Comparison of ENCODE assay signal across 28 cellular contexts in the genomic region with DNA sequence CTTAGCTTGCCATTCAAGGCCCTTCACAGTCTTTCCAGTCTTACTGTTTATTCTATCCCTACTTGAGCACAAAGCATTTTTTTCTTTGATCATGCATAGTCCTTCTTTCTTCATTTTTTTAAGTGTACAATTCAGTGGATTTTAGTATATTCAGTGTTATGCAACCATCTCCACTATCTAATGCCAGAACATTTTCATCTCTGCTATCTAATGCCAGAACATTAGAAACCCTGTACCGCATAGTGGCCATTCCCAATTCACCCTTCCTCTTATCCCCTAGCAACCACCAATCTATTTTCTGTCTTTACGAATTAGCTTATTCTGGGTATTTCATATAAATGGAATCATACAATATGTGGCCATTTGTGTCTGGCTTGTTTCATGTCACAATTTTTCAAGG. TPM values are rescaled to one million over a fixed set of nuclear protein-coding genes. Genes with fewer than 3 reads are reported as not detected.
DNase-seq lines count a peak whose midpoint lies in the region; ATAC-seq, FAIRE-seq and TF ChIP-seq lines count a peak whose summit lies in the region.
"Had no signal": no experiment of that assay in that cellular context is flagged by ENCODE, and none has a peak within 500 bp of the region (broad histone marks: within the 10 kb centered on the region; RNA-seq: fewer than 3 reads in every experiment).

No MANE protein-coding gene starts in this region.

- H2AFZ ChIP-seq in HepG2 (ENCODE audit: low read length) (no peak overlapping the region), neural progenitor cell (replicated peaks) (no peak overlapping the region)
- H2AFZ ChIP-seq: PC-9 had no signal

- H3K27ac ChIP-seq in right lobe of liver (peak overlapping the region in 1 of 3 donors; percentile 43), HepG2 (ENCODE audit: extremely low read length, insufficient read depth, low read length) (no peak overlapping the region), body of pancreas (peak overlapping the region; percentile 9 to 53 (median 18)), neural progenitor cell (no peak overlapping the region)
- H3K27ac ChIP-seq: BLaER1, KMS-11, PC-9, RWPE1 had no signal

- BruUV-seq in HepG2 (replicated peaks; lab: Mats Ljungman, UMichigan) = no TSS peak

- no peak for TF ChIP-seq POLR2A in right lobe of liver (IDR thresholded peaks at IDR 0.05)
- TF ChIP-seq POLR2A in HepG2 (IDR thresholded peaks at IDR 0.05; ENCODE audit: insufficient read depth in 1 of 2, low read depth in 2 of 2, low read length in 2 of 2) = no peak
- TF ChIP-seq POLR2A in body of pancreas (IDR thresholded peaks at IDR 0.05) = no peak

- no peak for FAIRE-seq in HepG2 (lab: Jason Lieb, UNC)
- FAIRE-seq: A204.1, H54 had no signal

- peaks cover 3% of the 10 kb centered on the region for H3K27me3 Mint-ChIP-seq in neural progenitor cell (ENCODE audit: insufficient read depth, low read depth)
- H3K27me3 Mint-ChIP-seq: CD4-positive, alpha-beta T cell; IgD-negative memory B cell had no signal

- no peak overlapping the region for H3K9ac ChIP-seq in HepG2 (ENCODE audit: insufficient read depth, low read depth, low read length)
- no peak overlapping the region for H3K9ac ChIP-seq in neural progenitor cell
- H3K9ac ChIP-seq: BLaER1, KMS-11 had no signal

- H3K9me3 ChIP-seq in right lobe of liver (no peaks in the 10 kb centered on the region), HepG2 (ENCODE audit: low read length) (no peaks in the 10 kb centered on the region), body of pancreas (no peaks in the 10 kb centered on the region), neural progenitor cell (ENCODE audit: low read depth) (no peaks in the 10 kb centered on the region)
- H3K9me3 ChIP-seq: BLaER1 had no signal

- TF ChIP-seq CTCF in right lobe of liver (IDR thresholded peaks at IDR 0.05) = no peak
- no peak for TF ChIP-seq CTCF in HepG2 (CRISPR knock-in tag; IDR thresholded peaks at IDR 0.05)
- no peak for TF ChIP-seq CTCF in body of pancreas (IDR thresholded peaks at IDR 0.05)
- no peak for TF ChIP-seq CTCF in neural progenitor cell (IDR thresholded peaks at IDR 0.05)

- TF ChIP-seq EP300 in HepG2 (IDR thresholded peaks at IDR 0.05; ENCODE audit: low read depth in 2 of 2, low read length in 2 of 2) (no peak), HepG2 (CRISPR knock-in tag; IDR thresholded peaks at IDR 0.05; ENCODE audit: borderline replicate concordance) (no peak)

- no peaks in the 10 kb centered on the region for H3F3A ChIP-seq in neural progenitor cell (ENCODE audit: low read depth)

- peak; percentile 41 to 70 (median 62) for ATAC-seq in right lobe of liver
- ATAC-seq in HepG2 = no peak
- ATAC-seq in body of pancreas = no peak
- ATAC-seq in stimulated activated effector memory CD8-positive, alpha-beta T cell treated with anti-CD3 and anti-CD28 coated beads, Interleukin-12 subunit alpha, Interleukin-12 subunit beta, amount 100 ng/mL, for 72 hours = no peak

- H3K9me3 Mint-ChIP-seq in stimulated activated effector memory CD8-positive, alpha-beta T cell treated with anti-CD3 and anti-CD28 coated beads, Interleukin-12 subunit alpha, Interleukin-12 subunit beta, amount 100 ng/mL, for 72 hours = no peaks in the 10 kb centered on the region
- no peaks in the 10 kb centered on the region for H3K9me3 Mint-ChIP-seq in neural progenitor cell
- H3K9me3 Mint-ChIP-seq: CD4-positive, alpha-beta T cell; IgD-negative memory B cell had no signal

- H3K27me3 ChIP-seq in right lobe of liver (no peaks in the 10 kb centered on the region), HepG2 (ENCODE audit: control insufficient read depth in 1 of 2, insufficient read depth in 2 of 2, low read length in 2 of 2) (no peaks in the 10 kb centered on the region), body of pancreas (no peaks in the 10 kb centered on the region), neural progenitor cell (no peaks in the 10 kb centered on the region)
- H3K27me3 ChIP-seq: BLaER1 had no signal

- H3K27ac Mint-ChIP-seq in stimulated activated effector memory CD8-positive, alpha-beta T cell treated with anti-CD3 and anti-CD28 coated beads, Interleukin-12 subunit alpha, Interleukin-12 subunit beta, amount 100 ng/mL, for 72 hours = peak overlapping the region; percentile 7
- no peak overlapping the region for H3K27ac Mint-ChIP-seq in neural progenitor cell
- H3K27ac Mint-ChIP-seq: CD4-positive, alpha-beta T cell had no signal

- CTCF ChIA-PET in HepG2 (lab: Yijun Ruan, JAX; ENCODE audit: low intra/inter-chr PET ratio, low total read pairs) = no interaction called here

- in situ Hi-C loops in HepG2 (cut with HindIII; ENCODE audit: extremely low pct_ligation_motif_present, low pct_unique_long_range_greater_than_20kb) = no loop called here

- 40% methylated on average over 2 of the region's 2 CpGs for WGBS in right lobe of liver (ENCODE audit: insufficient coverage, low coverage, low lambda C conversion rate, missing lambda C conversion rate)
- WGBS in HepG2 (ENCODE audit: low lambda C conversion rate) = 79% methylated on average over 2 of the region's 2 CpGs
- WGBS in body of pancreas, 2 donors = 77% methylated on average over 2 of the region's 2 CpGs

- no peak overlapping the region for H3K4me3 Mint-ChIP-seq in stimulated activated effector memory CD8-positive, alpha-beta T cell treated with anti-CD3 and anti-CD28 coated beads, Interleukin-12 subunit alpha, Interleukin-12 subunit beta, amount 100 ng/mL, for 72 hours
- H3K4me3 Mint-ChIP-seq in neural progenitor cell = no peak overlapping the region
- H3K4me3 Mint-ChIP-seq: CD4-positive, alpha-beta T cell had no signal

- H4K20me1 ChIP-seq in HepG2 (ENCODE audit: insufficient read depth, low read length) (no peaks in the 10 kb centered on the region; the same call in 1 of the 2 replicates), neural progenitor cell (ENCODE audit: low read depth) (no peaks in the 10 kb centered on the region)

- peaks cover 5% of the 10 kb centered on the region for H3K79me2 ChIP-seq in HepG2 (ENCODE audit: insufficient read depth, low read length)
- H3K79me2 ChIP-seq in neural progenitor cell (ENCODE audit: low read depth) = peaks cover 5% of the 10 kb centered on the region

- DNase-seq in right lobe of liver = no peak
- no peak for DNase-seq in HepG2 (ENCODE audit: low spot score)
- DNase-seq in body of pancreas = no peak
- no peak for DNase-seq in stimulated activated effector memory CD8-positive, alpha-beta T cell treated with anti-CD3 and anti-CD28 coated beads, Interleukin-12 subunit alpha, Interleukin-12 subunit beta, amount 100 ng/mL, for 72 hours (ENCODE audit: low spot score in 2 of 2)
- DNase-seq in neural progenitor cell (ENCODE audit: low spot score) = no peak
- no peak for DNase-seq in NCI-H345 treated with DMSO at 0.1 percent for 48 hours (lab: John Stamatoyannopoulos, UW; ENCODE audit: unreplicated experiment)
- no peak for DNase-seq in LoVo (ENCODE audit: low spot score)
- DNase-seq: CD4-positive, alpha-beta T cell; COR-L47; DMS53; NCI-H1092; NCI-H1417 treated with DMSO at 0.1 percent for 48 hours; NCI-H1694 treated with DMSO at 0.1 percent for 48 hours; NCI-H2081 treated with DMSO at 0.1 percent for 48 hours; NCI-H2171; NCI-H345; NCI-H524; NCI-H748 treated with DMSO at 0.1 percent for 48 hours; PC-9; SHP77 had no signal

- no peak for TF ChIP-seq RAD21 in HepG2 (CRISPR knock-in tag; IDR thresholded peaks at IDR 0.05)

- H3K36me3 ChIP-seq in right lobe of liver = no peaks in the 10 kb centered on the region
- H3K36me3 ChIP-seq in HepG2 (replicated peaks in 1 of 2; ENCODE audit: control insufficient read depth in 1 of 2, insufficient read depth in 2 of 2, low read length in 2 of 2) = peaks cover 0 to 3% of the 10 kb centered on the region in 2 experiments; a peak in 1 of 5 replicates
- no peaks in the 10 kb centered on the region for H3K36me3 ChIP-seq in body of pancreas (replicated peaks in 1 of 2; ENCODE audit: insufficient read depth in 1 of 2, low read depth in 2 of 2)
- no peaks in the 10 kb centered on the region for H3K36me3 ChIP-seq in neural progenitor cell

- POLR2A ChIA-PET in HepG2 (lab: Yijun Ruan, JAX) = interaction anchor here (1.0 to 1.1 kb wide), 2 partner anchors 18 to 61 kb away, joined by 3 read pairs; partner anchors contain the start of genes C12orf57 and RNU7-1

- peaks cover 14% of the 10 kb centered on the region for H3K4me1 Mint-ChIP-seq in stimulated activated effector memory CD8-positive, alpha-beta T cell treated with anti-CD3 and anti-CD28 coated beads, Interleukin-12 subunit alpha, Interleukin-12 subunit beta, amount 100 ng/mL, for 72 hours
- no peaks in the 10 kb centered on the region for H3K4me1 Mint-ChIP-seq in neural progenitor cell

- intact Hi-C loops in right lobe of liver (cut with DNase I) = no loop called here
- intact Hi-C loops in HepG2 (cut with micrococcal nuclease; ENCODE audit: unreplicated experiment) = no loop called here
- intact Hi-C loops in body of pancreas (cut with DNase I) = no loop called here

- H3K36me3 Mint-ChIP-seq in stimulated activated effector memory CD8-positive, alpha-beta T cell treated with anti-CD3 and anti-CD28 coated beads, Interleukin-12 subunit alpha, Interleukin-12 subunit beta, amount 100 ng/mL, for 72 hours = peaks cover 75% of the 10 kb centered on the region
- H3K36me3 Mint-ChIP-seq in neural progenitor cell = peaks cover 6% of the 10 kb centered on the region

- peaks cover 0 to 49% (median 12%) of the 10 kb centered on the region in 4 donors for H3K4me1 ChIP-seq in right lobe of liver
- H3K4me1 ChIP-seq in HepG2 (ENCODE audit: insufficient read depth, low read length) = peaks cover 10% of the 10 kb centered on the region
- peaks cover 48% of the 10 kb centered on the region for H3K4me1 ChIP-seq in body of pancreas
- no peaks in the 10 kb centered on the region for H3K4me1 ChIP-seq in neural progenitor cell

- no peak overlapping the region for H3K4me2 ChIP-seq in HepG2 (ENCODE audit: low read depth, low read length)
- no peak overlapping the region for H3K4me2 ChIP-seq in neural progenitor cell
- H3K4me2 ChIP-seq: BLaER1, KMS-11, PC-9 had no signal

- H3K4me3 ChIP-seq in right lobe of liver (no peak overlapping the region), HepG2 (replicated peaks in 1 of 3; ENCODE audit: insufficient read depth in 1 of 3, low read depth in 2 of 3, low read length in 3 of 3) (no peak overlapping the region), body of pancreas (no peak overlapping the region), neural progenitor cell (no peak overlapping the region)
- H3K4me3 ChIP-seq: BLaER1, PC-9 had no signal

RNA-seq across cellular contexts. Expression of gene LPCAT3, which starts 13.4 kb away (rescaled TPM):
- total RNA-seq in right lobe of liver = 100 to 1,000 TPM in 1 of 6 experiments, 10 to 100 TPM in 5; 50.6 to 115 (median 77.5) TPM
- total RNA-seq in HepG2 (2016; rRNA removed; fragmentation: Illumina TruSeq; extraction: Trizol) = 22.1 and 44.5 TPM in 2 replicates
- total RNA-seq in HepG2 (2016; cell fraction: cytosol; rRNA removed; fragmentation: Illumina TruSeq; extraction: Trizol; ENCODE audit: low read depth) = 15.6 and 16.1 TPM in 2 replicates
- 19.8 and 46.9 TPM in 2 replicates for total RNA-seq in HepG2 (2016; cell fraction: insoluble cytoplasmic fraction; rRNA removed; fragmentation: Illumina TruSeq; extraction: Trizol)
- 25.0 and 25.2 TPM in 2 replicates for total RNA-seq in HepG2 (2016; cell fraction: membrane; rRNA removed; fragmentation: Illumina TruSeq; extraction: Trizol)
- 47.0 and 56.7 TPM in 2 replicates for total RNA-seq in HepG2 (2016; cell fraction: nucleus; rRNA removed; fragmentation: Illumina TruSeq; extraction: Trizol)
- polyA plus RNA-seq in HepG2 (2011; rRNA removed) = 62.7 and 64.3 TPM in 2 replicates
- 50.0 and 61.5 TPM in 2 replicates for polyA plus RNA-seq in HepG2 (2011; cell fraction: cytosol; rRNA removed)
- 28.8 and 35.4 TPM in 2 replicates for polyA plus RNA-seq in HepG2 (2011; cell fraction: nucleus; rRNA removed)
- polyA plus RNA-seq in HepG2 (2012) = 34.6 and 45.3 TPM in 2 replicates
- polyA plus RNA-seq in HepG2 (2016; cell fraction: cytosol; fragmentation: Illumina TruSeq; extraction: Trizol; ENCODE audit: low read depth) = 12.9 and 13.6 TPM in 2 replicates
- polyA plus RNA-seq in HepG2 (2016; cell fraction: insoluble cytoplasmic fraction; fragmentation: Illumina TruSeq; extraction: Trizol; ENCODE audit: low read depth) = 25.6 and 31.4 TPM in 2 replicates
- 26.7 TPM in 2 replicates for polyA plus RNA-seq in HepG2 (2016; cell fraction: membrane; fragmentation: Illumina TruSeq; extraction: Trizol; ENCODE audit: low read depth)
- polyA plus RNA-seq in HepG2 (2016; cell fraction: nucleus; fragmentation: Illumina TruSeq; extraction: Trizol; ENCODE audit: insufficient read depth, low read depth) = 89.0 and 95.4 TPM in 2 replicates
- 92.1 and 114 TPM in 2 replicates for polyA minus RNA-seq in HepG2 (2011; rRNA and poly(A)+ RNA removed; ENCODE audit: low replicate concordance)
- polyA minus RNA-seq in HepG2 (2011; cell fraction: cytosol; rRNA and poly(A)+ RNA removed) = 27.7 TPM in 2 replicates
- 34.9 and 49.9 TPM in 2 replicates for polyA minus RNA-seq in HepG2 (2011; cell fraction: nucleus; rRNA and poly(A)+ RNA removed)
- 10 to 100 TPM; 21.5 to 39.6 TPM for total RNA-seq in body of pancreas
- total RNA-seq in neural progenitor cell (ENCODE audit: low replicate concordance) = 18.1 and 32.6 TPM in 2 replicates

RNA-seq across cellular contexts. Expression of gene EMG1, which starts 34.1 kb away (rescaled TPM):
- total RNA-seq in right lobe of liver (10 to 100 TPM; 13.2 to 28.1 (median 18.9) TPM), HepG2 (2016; rRNA removed; fragmentation: Illumina TruSeq; extraction: Trizol) (130 and 190 TPM in 2 replicates), body of pancreas (10 to 100 TPM in 1 of 2 donors, 1 to 10 TPM in 1; 8.3 to 15.5 TPM), neural progenitor cell (ENCODE audit: low replicate concordance) (27.3 and 32.0 TPM in 2 replicates)
- 38.0 and 40.3 TPM in 2 replicates for total RNA-seq in HepG2 (2016; cell fraction: cytosol; rRNA removed; fragmentation: Illumina TruSeq; extraction: Trizol; ENCODE audit: low read depth)
- 130 and 206 TPM in 2 replicates for total RNA-seq in HepG2 (2016; cell fraction: insoluble cytoplasmic fraction; rRNA removed; fragmentation: Illumina TruSeq; extraction: Trizol)
- total RNA-seq in HepG2 (2016; cell fraction: membrane; rRNA removed; fragmentation: Illumina TruSeq; extraction: Trizol) = 62.9 and 63.2 TPM in 2 replicates
- 52.9 and 57.8 TPM in 2 replicates for total RNA-seq in HepG2 (2016; cell fraction: nucleus; rRNA removed; fragmentation: Illumina TruSeq; extraction: Trizol)
- polyA plus RNA-seq in HepG2 (2011; rRNA removed) = 57.7 and 76.3 TPM in 2 replicates
- polyA plus RNA-seq in HepG2 (2011; cell fraction: cytosol; rRNA removed) = 64.6 and 65.8 TPM in 2 replicates
- 29.6 and 30.6 TPM in 2 replicates for polyA plus RNA-seq in HepG2 (2011; cell fraction: nucleus; rRNA removed)
- polyA plus RNA-seq in HepG2 (2012) = 77.8 and 90.4 TPM in 2 replicates
- 33.8 and 36.4 TPM in 2 replicates for polyA plus RNA-seq in HepG2 (2016; cell fraction: cytosol; fragmentation: Illumina TruSeq; extraction: Trizol; ENCODE audit: low read depth)
- polyA plus RNA-seq in HepG2 (2016; cell fraction: insoluble cytoplasmic fraction; fragmentation: Illumina TruSeq; extraction: Trizol; ENCODE audit: low read depth) = 134 and 149 TPM in 2 replicates
- 37.6 and 40.6 TPM in 2 replicates for polyA plus RNA-seq in HepG2 (2016; cell fraction: membrane; fragmentation: Illumina TruSeq; extraction: Trizol; ENCODE audit: low read depth)
- polyA plus RNA-seq in HepG2 (2016; cell fraction: nucleus; fragmentation: Illumina TruSeq; extraction: Trizol; ENCODE audit: insufficient read depth, low read depth) = 54.7 and 59.5 TPM in 2 replicates
- polyA minus RNA-seq in HepG2 (2011; rRNA and poly(A)+ RNA removed; ENCODE audit: low replicate concordance) = 28.0 and 64.6 TPM in 2 replicates
- 16.4 and 18.5 TPM in 2 replicates for polyA minus RNA-seq in HepG2 (2011; cell fraction: cytosol; rRNA and poly(A)+ RNA removed)
- 29.6 and 33.3 TPM in 2 replicates for polyA minus RNA-seq in HepG2 (2011; cell fraction: nucleus; rRNA and poly(A)+ RNA removed)

RNA-seq across cellular contexts. Expression of gene PHB2, which starts 34.4 kb away (rescaled TPM):
- total RNA-seq in right lobe of liver (100 to 1,000 TPM in 4 of 6 experiments, 10 to 100 TPM in 2; 95.5 to 215 (median 122) TPM), HepG2 (2016; rRNA removed; fragmentation: Illumina TruSeq; extraction: Trizol) (291 and 394 TPM in 2 replicates), body of pancreas (100 to 1,000 TPM in 1 of 2 donors, 10 to 100 TPM in 1; 83.4 to 125 TPM), neural progenitor cell (ENCODE audit: low replicate concordance) (214 and 291 TPM in 2 replicates)
- 224 and 243 TPM in 2 replicates for total RNA-seq in HepG2 (2016; cell fraction: cytosol; rRNA removed; fragmentation: Illumina TruSeq; extraction: Trizol; ENCODE audit: low read depth)
- total RNA-seq in HepG2 (2016; cell fraction: insoluble cytoplasmic fraction; rRNA removed; fragmentation: Illumina TruSeq; extraction: Trizol) = 284 and 404 TPM in 2 replicates
- 358 and 365 TPM in 2 replicates for total RNA-seq in HepG2 (2016; cell fraction: membrane; rRNA removed; fragmentation: Illumina TruSeq; extraction: Trizol)
- total RNA-seq in HepG2 (2016; cell fraction: nucleus; rRNA removed; fragmentation: Illumina TruSeq; extraction: Trizol) = 232 and 256 TPM in 2 replicates
- 425 and 468 TPM in 2 replicates for polyA plus RNA-seq in HepG2 (2011; rRNA removed)
- 471 and 553 TPM in 2 replicates for polyA plus RNA-seq in HepG2 (2011; cell fraction: cytosol; rRNA removed)
- polyA plus RNA-seq in HepG2 (2011; cell fraction: nucleus; rRNA removed) = 362 and 507 TPM in 2 replicates
- polyA plus RNA-seq in HepG2 (2012) = 214 and 248 TPM in 2 replicates
- 212 and 232 TPM in 2 replicates for polyA plus RNA-seq in HepG2 (2016; cell fraction: cytosol; fragmentation: Illumina TruSeq; extraction: Trizol; ENCODE audit: low read depth)
- polyA plus RNA-seq in HepG2 (2016; cell fraction: insoluble cytoplasmic fraction; fragmentation: Illumina TruSeq; extraction: Trizol; ENCODE audit: low read depth) = 290 and 308 TPM in 2 replicates
- polyA plus RNA-seq in HepG2 (2016; cell fraction: membrane; fragmentation: Illumina TruSeq; extraction: Trizol; ENCODE audit: low read depth) = 313 and 326 TPM in 2 replicates
- polyA plus RNA-seq in HepG2 (2016; cell fraction: nucleus; fragmentation: Illumina TruSeq; extraction: Trizol; ENCODE audit: insufficient read depth, low read depth) = 428 and 438 TPM in 2 replicates
- polyA minus RNA-seq in HepG2 (2011; rRNA and poly(A)+ RNA removed; ENCODE audit: low replicate concordance) = 299 and 308 TPM in 2 replicates
- 80.4 and 95.3 TPM in 2 replicates for polyA minus RNA-seq in HepG2 (2011; cell fraction: cytosol; rRNA and poly(A)+ RNA removed)
- 135 and 142 TPM in 2 replicates for polyA minus RNA-seq in HepG2 (2011; cell fraction: nucleus; rRNA and poly(A)+ RNA removed)

RNA-seq across cellular contexts. Expression of gene PTPN6, which starts 53.7 kb away (rescaled TPM):
- total RNA-seq in right lobe of liver (10 to 100 TPM; 12.1 to 30.6 (median 19.4) TPM), HepG2 (2016; rRNA removed; fragmentation: Illumina TruSeq; extraction: Trizol) (9.5 and 10.6 TPM in 2 replicates), body of pancreas (10 to 100 TPM; 18.4 to 19.4 TPM), neural progenitor cell (ENCODE audit: low replicate concordance) (4.4 and 6.0 TPM in 2 replicates)
- total RNA-seq in HepG2 (2016; cell fraction: cytosol; rRNA removed; fragmentation: Illumina TruSeq; extraction: Trizol; ENCODE audit: low read depth) = 2.7 and 2.8 TPM in 2 replicates
- 9.8 and 10.6 TPM in 2 replicates for total RNA-seq in HepG2 (2016; cell fraction: insoluble cytoplasmic fraction; rRNA removed; fragmentation: Illumina TruSeq; extraction: Trizol)
- 5.0 and 5.3 TPM in 2 replicates for total RNA-seq in HepG2 (2016; cell fraction: membrane; rRNA removed; fragmentation: Illumina TruSeq; extraction: Trizol)
- total RNA-seq in HepG2 (2016; cell fraction: nucleus; rRNA removed; fragmentation: Illumina TruSeq; extraction: Trizol) = 6.1 and 6.3 TPM in 2 replicates
- 9.1 and 10.5 TPM in 2 replicates for polyA plus RNA-seq in HepG2 (2011; rRNA removed)
- polyA plus RNA-seq in HepG2 (2011; cell fraction: cytosol; rRNA removed) = 8.0 and 10.7 TPM in 2 replicates
- 13.2 and 17.8 TPM in 2 replicates for polyA plus RNA-seq in HepG2 (2011; cell fraction: nucleus; rRNA removed)
- 9.0 and 12.4 TPM in 2 replicates for polyA plus RNA-seq in HepG2 (2012)
- 1.6 and 1.7 TPM in 2 replicates for polyA plus RNA-seq in HepG2 (2016; cell fraction: cytosol; fragmentation: Illumina TruSeq; extraction: Trizol; ENCODE audit: low read depth)
- 8.9 and 12.5 TPM in 2 replicates for polyA plus RNA-seq in HepG2 (2016; cell fraction: insoluble cytoplasmic fraction; fragmentation: Illumina TruSeq; extraction: Trizol; ENCODE audit: low read depth)
- 3.1 and 4.4 TPM in 2 replicates for polyA plus RNA-seq in HepG2 (2016; cell fraction: membrane; fragmentation: Illumina TruSeq; extraction: Trizol; ENCODE audit: low read depth)
- 17.8 and 18.0 TPM in 2 replicates for polyA plus RNA-seq in HepG2 (2016; cell fraction: nucleus; fragmentation: Illumina TruSeq; extraction: Trizol; ENCODE audit: insufficient read depth, low read depth)
- 14.7 and 22.7 TPM in 2 replicates for polyA minus RNA-seq in HepG2 (2011; rRNA and poly(A)+ RNA removed; ENCODE audit: low replicate concordance)
- 10.0 and 10.3 TPM in 2 replicates for polyA minus RNA-seq in HepG2 (2011; cell fraction: cytosol; rRNA and poly(A)+ RNA removed)
- polyA minus RNA-seq in HepG2 (2011; cell fraction: nucleus; rRNA and poly(A)+ RNA removed) = 4.1 and 4.2 TPM in 2 replicates
- total RNA-seq: Daoy, SK-MEL-5 had no signal

RNA-seq across cellular contexts. Expression of gene C1S, which starts 55.7 kb away (rescaled TPM):
- total RNA-seq in right lobe of liver = 1,000 to 10,000 TPM in 5 of 6 experiments, 100 to 1,000 TPM in 1; 993 to 2,993 (median 1,796) TPM
- 8.2 and 18.2 TPM in 2 replicates for total RNA-seq in HepG2 (2016; rRNA removed; fragmentation: Illumina TruSeq; extraction: Trizol)
- total RNA-seq in HepG2 (2016; cell fraction: cytosol; rRNA removed; fragmentation: Illumina TruSeq; extraction: Trizol; ENCODE audit: low read depth) = 2.7 and 2.8 TPM in 2 replicates
- 8.4 and 18.7 TPM in 2 replicates for total RNA-seq in HepG2 (2016; cell fraction: insoluble cytoplasmic fraction; rRNA removed; fragmentation: Illumina TruSeq; extraction: Trizol)
- 3.2 and 3.7 TPM in 2 replicates for total RNA-seq in HepG2 (2016; cell fraction: membrane; rRNA removed; fragmentation: Illumina TruSeq; extraction: Trizol)
- 17.9 and 19.4 TPM in 2 replicates for total RNA-seq in HepG2 (2016; cell fraction: nucleus; rRNA removed; fragmentation: Illumina TruSeq; extraction: Trizol)
- 14.5 and 23.3 TPM in 2 replicates for polyA plus RNA-seq in HepG2 (2011; rRNA removed)
- polyA plus RNA-seq in HepG2 (2011; cell fraction: cytosol; rRNA removed) = 9.6 and 18.5 TPM in 2 replicates
- 14.4 and 22.0 TPM in 2 replicates for polyA plus RNA-seq in HepG2 (2011; cell fraction: nucleus; rRNA removed)
- polyA plus RNA-seq in HepG2 (2012) = 9.8 and 10.0 TPM in 2 replicates
- polyA plus RNA-seq in HepG2 (2016; cell fraction: cytosol; fragmentation: Illumina TruSeq; extraction: Trizol; ENCODE audit: low read depth) = 0.91 and 1.0 TPM in 2 replicates
- polyA plus RNA-seq in HepG2 (2016; cell fraction: insoluble cytoplasmic fraction; fragmentation: Illumina TruSeq; extraction: Trizol; ENCODE audit: low read depth) = 6.4 and 6.7 TPM in 2 replicates
- 1.8 and 2.2 TPM in 2 replicates for polyA plus RNA-seq in HepG2 (2016; cell fraction: membrane; fragmentation: Illumina TruSeq; extraction: Trizol; ENCODE audit: low read depth)
- 26.0 and 30.9 TPM in 2 replicates for polyA plus RNA-seq in HepG2 (2016; cell fraction: nucleus; fragmentation: Illumina TruSeq; extraction: Trizol; ENCODE audit: insufficient read depth, low read depth)
- polyA minus RNA-seq in HepG2 (2011; rRNA and poly(A)+ RNA removed; ENCODE audit: low replicate concordance) = 3.8 and 12.0 TPM in 2 replicates
- 7.0 and 14.3 TPM in 2 replicates for polyA minus RNA-seq in HepG2 (2011; cell fraction: cytosol; rRNA and poly(A)+ RNA removed)
- polyA minus RNA-seq in HepG2 (2011; cell fraction: nucleus; rRNA and poly(A)+ RNA removed) = 14.0 and 26.4 TPM in 2 replicates
- total RNA-seq in body of pancreas = 100 to 1,000 TPM; 105 to 157 TPM
- total RNA-seq in neural progenitor cell (ENCODE audit: low replicate concordance) = 0.56 and 2.1 TPM in 2 replicates
- polyA plus RNA-seq: IgD-negative memory B cell had no signal

Comparison
In these comparisons a context has a peak if more than half of its experiments do, and no peak if none do; other contexts are left out.
1. ATAC-seq: peak in right lobe of liver (4 of 4); none in HepG2 (single experiment), body of pancreas (single experiment) and stimulated activated effector memory CD8-positive, alpha-beta T cell treated with anti-CD3 and anti-CD28 coated beads, Interleukin-12 subunit alpha, Interleukin-12 subunit beta, amount 100 ng/mL, for 72 hours (single experiment).
2. H3K27ac ChIP-seq: peak in body of pancreas (4 of 4); none in HepG2 (single experiment) and neural progenitor cell (single experiment).